In the genomic region with DNA sequence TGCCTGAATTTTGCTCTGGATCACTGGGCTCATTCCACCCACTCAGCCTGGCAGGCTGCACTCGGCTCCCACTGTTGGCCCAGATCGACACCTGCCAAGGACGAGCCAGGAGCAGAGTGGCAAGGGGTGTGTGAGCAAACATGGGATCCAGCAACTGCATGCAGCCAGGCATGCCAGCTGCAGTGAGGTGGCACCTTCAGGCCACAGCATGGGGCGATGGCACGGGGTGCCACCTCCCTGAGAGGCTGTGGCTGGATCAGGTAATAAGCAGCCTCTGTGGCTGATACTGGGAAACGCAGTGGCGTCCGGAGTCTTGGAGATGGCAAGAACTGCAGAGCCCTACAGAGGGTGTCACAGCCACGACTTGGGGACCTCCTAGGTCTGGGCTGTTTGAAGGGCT, we compare ENCODE assay signal across 29 cellular contexts.
DNase-seq lines count a peak whose midpoint lies in the region; ATAC-seq, FAIRE-seq and TF ChIP-seq lines count a peak whose summit lies in the region.
"Had no signal": no experiment of that assay in that cellular context is flagged by ENCODE, and none has a peak within 500 bp of the region (broad histone marks: within the 10 kb centered on the region; RNA-seq: fewer than 3 reads in every experiment).

No MANE protein-coding gene starts in this region.

- ATAC-seq in right lobe of liver (peak in 3 of 4 donors; percentile 40 to 65 (median 59)), HepG2 (no peak), gastroesophageal sphincter (peak; percentile 25), WTC11 (no peak), gastrocnemius medialis (no peak)
- ATAC-seq: foreskin keratinocyte, pancreas had no signal

- TF ChIP-seq POLR2A in right lobe of liver (IDR thresholded peaks at IDR 0.05), result no peak
- no peak for TF ChIP-seq POLR2A in HepG2 (IDR thresholded peaks at IDR 0.05; ENCODE audit: insufficient read depth in 1 of 2, low read depth in 2 of 2, low read length in 2 of 2)
- no peak for TF ChIP-seq POLR2A in gastroesophageal sphincter (IDR thresholded peaks at IDR 0.05)
- no peak for TF ChIP-seq POLR2A in gastrocnemius medialis (IDR thresholded peaks at IDR 0.05)
- no peak for TF ChIP-seq POLR2A in erythroblast (IDR thresholded peaks at IDR 0.05; ENCODE audit: low read length)

- TF ChIP-seq CTCF in right lobe of liver (IDR thresholded peaks at IDR 0.05) (no peak), HepG2 (CRISPR knock-in tag; IDR thresholded peaks at IDR 0.05) (no peak), gastroesophageal sphincter (IDR thresholded peaks at IDR 0.05) (no peak), WTC11 (IDR thresholded peaks at IDR 0.05) (no peak), mesothelial cell of epicardium (IDR thresholded peaks at IDR 0.05; ENCODE audit: unreplicated experiment) (no peak), gastrocnemius medialis (IDR thresholded peaks at IDR 0.05 in 4 of 5, conservative IDR thresholded peaks at IDR 0.05 in 1 of 5) (no peak)

- no peak overlapping the region for H4K91ac ChIP-seq in neuronal stem cell (ENCODE audit: low read depth, low read length, poor library complexity)

- H3K36me3 Mint-ChIP-seq in WTC11 (no peaks in the 10 kb centered on the region), mesothelial cell of epicardium (no peaks in the 10 kb centered on the region)

- CTCF ChIA-PET in HepG2 (lab: Yijun Ruan, JAX; ENCODE audit: low intra/inter-chr PET ratio, low total read pairs) (no interaction called here), WTC11 (lab: Charles Lee) (no interaction called here)

- 42% methylated on average over 3 of the region's 9 CpGs for WGBS in right lobe of liver (ENCODE audit: insufficient coverage, low coverage, low lambda C conversion rate, missing lambda C conversion rate)
- WGBS in HepG2 (ENCODE audit: low lambda C conversion rate), result 5% methylated on average over 3 of the region's 9 CpGs
- 80 to 83% methylated on average over 1 to 4 of the region's 9 CpGs for WGBS in gastroesophageal sphincter (ENCODE audit: low coverage in 1 of 2), 2 donors
- no CpG with 5 or more reads among the region's 9 CpGs for WGBS in neuronal stem cell (ENCODE audit: extremely low coverage in 2 of 2, insufficient read length in 2 of 2, insufficient replicate concordance in 1 of 2), 2 donors

- H3K27me3 ChIP-seq in right lobe of liver (no peaks in the 10 kb centered on the region), HepG2 (ENCODE audit: control insufficient read depth in 1 of 2, insufficient read depth in 2 of 2, low read length in 2 of 2) (no peaks in the 10 kb centered on the region), gastroesophageal sphincter (no peaks in the 10 kb centered on the region), neuronal stem cell (ENCODE audit: control insufficient read depth in 3 of 3, insufficient read depth in 3 of 3, low read depth in 1 of 3, low read length in 3 of 3) (no peaks in the 10 kb centered on the region), gastrocnemius medialis (no peaks in the 10 kb centered on the region)
- H3K27me3 ChIP-seq: BE2C, dorsolateral prefrontal cortex, esophagus squamous epithelium, foreskin keratinocyte, heart right ventricle, pancreas had no signal

- no peaks in the 10 kb centered on the region for H4K20me1 ChIP-seq in HepG2 (ENCODE audit: insufficient read depth, low read length)

- DNase-seq in right lobe of liver (peak in 1 of 3 donors; percentile 27), HepG2 (ENCODE audit: low spot score) (no peak), neuronal stem cell (ENCODE audit: low spot score) (no peak), WTC11 (ENCODE audit: low spot score) (no peak), mesothelial cell of epicardium (ENCODE audit: low spot score in 2 of 2, unreplicated experiment in 2 of 2) (no peak), gastrocnemius medialis (no peak), erythroblast (lab: John Stamatoyannopoulos, UW) (no peak)
- DNase-seq: activated CD4-positive, alpha-beta memory T cell treated with anti-CD3 and anti-CD28 coated beads, Interleukin-2, amount 10 ng/mL, durations not matched to agents 7 days and 5 days; activated CD8-positive, alpha-beta memory T cell treated with anti-CD3 and anti-CD28 coated beads, Interleukin-2, amount 50 U/mL, for 4 hours; activated naive CD4-positive, alpha-beta T cell; BE2C; cerebellar nuclear complex; DMS79; dorsolateral prefrontal cortex; esophagus squamous epithelium; foreskin keratinocyte; NCI-H1694; PC-9; retina; stimulated activated CD4-positive, alpha-beta T cell treated with anti-CD3 and anti-CD28 coated beads, Interleukin-1b, Interleukin-23, amount 100 ng/mL, for 48 hours had no signal

- no TSS peak for BruUV-seq in HepG2 (replicated peaks; lab: Mats Ljungman, UMichigan)

- peak overlapping the region; percentile 61 for H2AK5ac ChIP-seq in neuronal stem cell (ENCODE audit: low read depth, low read length)

- TF ChIP-seq RAD21 in HepG2 (CRISPR knock-in tag; IDR thresholded peaks at IDR 0.05), result no peak

- H3K36me3 ChIP-seq in right lobe of liver (no peaks in the 10 kb centered on the region), HepG2 (replicated peaks in 1 of 2; ENCODE audit: control insufficient read depth in 1 of 2, insufficient read depth in 2 of 2, low read length in 2 of 2) (no peaks in the 10 kb centered on the region), gastroesophageal sphincter (no peaks in the 10 kb centered on the region), neuronal stem cell (replicated peaks in 1 of 2; ENCODE audit: control insufficient read depth in 2 of 2, insufficient read depth in 2 of 2, low read length in 2 of 2) (no peaks in the 10 kb centered on the region), gastrocnemius medialis (no peaks in the 10 kb centered on the region)
- H3K36me3 ChIP-seq: BE2C, esophagus squamous epithelium, heart right ventricle, pancreas, thoracic aorta had no signal

- POLR2A ChIA-PET in HepG2 (lab: Yijun Ruan, JAX) (no interaction called here), WTC11 (lab: Charles Lee) (no interaction called here)

- in situ Hi-C loops in HepG2 (cut with HindIII; ENCODE audit: extremely low pct_ligation_motif_present, low pct_unique_long_range_greater_than_20kb) (no loop called here), gastrocnemius medialis (cut with MboI; ENCODE audit: low sequenced_read_pairs in 4 of 4) (no loop called here)

- H3K27ac ChIP-seq in right lobe of liver (no peak overlapping the region), HepG2 (ENCODE audit: extremely low read length, insufficient read depth, low read length) (no peak overlapping the region), gastroesophageal sphincter (no peak overlapping the region), neuronal stem cell (replicated peaks; ENCODE audit: low read length) (no peak overlapping the region), gastrocnemius medialis (no peak overlapping the region)
- H3K27ac ChIP-seq: dorsolateral prefrontal cortex, esophagus squamous epithelium, foreskin keratinocyte, heart right ventricle, pancreas, PC-9, thoracic aorta had no signal

- no peak overlapping the region for H2BK5ac ChIP-seq in neuronal stem cell (ENCODE audit: low read length)

- no peak overlapping the region for H4K8ac ChIP-seq in neuronal stem cell (ENCODE audit: low read depth, low read length)

- H2AFZ ChIP-seq in HepG2 (ENCODE audit: low read length) (no peak overlapping the region), neuronal stem cell (ENCODE audit: low read length) (no peak overlapping the region)
- H2AFZ ChIP-seq: PC-9 had no signal

- H3K9me3 Mint-ChIP-seq in WTC11 (no peaks in the 10 kb centered on the region), mesothelial cell of epicardium (no peaks in the 10 kb centered on the region)
- H3K9me3 Mint-ChIP-seq: activated CD4-positive, alpha-beta memory T cell treated with anti-CD3 and anti-CD28 coated beads, Interleukin-2, amount 10 ng/mL, durations not matched to agents 7 days and 5 days had no signal

- intact Hi-C loops in right lobe of liver (cut with DNase I), result no loop called here
- intact Hi-C loops in HepG2 (cut with micrococcal nuclease; ENCODE audit: unreplicated experiment), result no loop called here
- intact Hi-C loops in gastrocnemius medialis (cut with DNase I; ENCODE audit: low total_unique reads), result no loop called here

- no peaks in the 10 kb centered on the region for H3K9me3 ChIP-seq in right lobe of liver
- H3K9me3 ChIP-seq in HepG2 (ENCODE audit: low read length), result no peaks in the 10 kb centered on the region
- no peaks in the 10 kb centered on the region for H3K9me3 ChIP-seq in gastroesophageal sphincter
- H3K9me3 ChIP-seq in neuronal stem cell (replicated peaks in 1 of 2; ENCODE audit: control insufficient read depth in 2 of 2, insufficient read depth in 1 of 2, low read depth in 1 of 2, low read length in 2 of 2), result peaks cover 0 to 2% of the 10 kb centered on the region in 2 donors
- H3K9me3 ChIP-seq in gastrocnemius medialis, result no peaks in the 10 kb centered on the region
- H3K9me3 ChIP-seq: BE2C, esophagus squamous epithelium, pancreas, thoracic aorta had no signal

- H3K4me1 Mint-ChIP-seq in WTC11, result no peaks in the 10 kb centered on the region
- H3K4me1 Mint-ChIP-seq in mesothelial cell of epicardium, result no peaks in the 10 kb centered on the region
- H3K4me1 Mint-ChIP-seq: activated CD4-positive, alpha-beta memory T cell treated with anti-CD3 and anti-CD28 coated beads, Interleukin-2, amount 10 ng/mL, durations not matched to agents 7 days and 5 days had no signal

- H3K23ac ChIP-seq in neuronal stem cell (ENCODE audit: low read depth, low read length, poor library complexity), result no peak overlapping the region

- no peaks in the 10 kb centered on the region for H3K79me2 ChIP-seq in HepG2 (ENCODE audit: insufficient read depth, low read length)

- H2BK15ac ChIP-seq in neuronal stem cell (ENCODE audit: low read length), result no peak overlapping the region

- H3K14ac ChIP-seq in neuronal stem cell (ENCODE audit: low read length), result peak overlapping the region; percentile 44

- H3K18ac ChIP-seq in neuronal stem cell (ENCODE audit: low read length), result peak overlapping the region; percentile 51

- H3K4me2 ChIP-seq in HepG2 (ENCODE audit: low read depth, low read length) (no peak overlapping the region), neuronal stem cell (ENCODE audit: insufficient read depth, low read length, poor library complexity, severe bottlenecking) (no peak overlapping the region)
- H3K4me2 ChIP-seq: PC-9 had no signal

- H2BK120ac ChIP-seq in neuronal stem cell (ENCODE audit: low read depth, low read length), result no peak overlapping the region

- TF ChIP-seq EP300 in HepG2 (IDR thresholded peaks at IDR 0.05; ENCODE audit: low read depth in 2 of 2, low read length in 2 of 2), result no peak
- TF ChIP-seq EP300 in HepG2 (CRISPR knock-in tag; IDR thresholded peaks at IDR 0.05; ENCODE audit: borderline replicate concordance), result no peak
- TF ChIP-seq EP300 in gastroesophageal sphincter (IDR thresholded peaks at IDR 0.05), result no peak

- no peak for FAIRE-seq in HepG2 (lab: Jason Lieb, UNC)
- FAIRE-seq: endometrium, G401.6, kidney, pancreas had no signal

- H3K4me1 ChIP-seq in right lobe of liver (no peaks in the 10 kb centered on the region), HepG2 (ENCODE audit: insufficient read depth, low read length) (peaks cover 5% of the 10 kb centered on the region; the same call in 1 of the 2 replicates), gastroesophageal sphincter (no peaks in the 10 kb centered on the region), neuronal stem cell (ENCODE audit: control insufficient read depth in 2 of 2, insufficient read depth in 1 of 2, low read depth in 1 of 2, low read length in 2 of 2) (peaks cover 0 to 4% of the 10 kb centered on the region in 2 donors), gastrocnemius medialis (no peaks in the 10 kb centered on the region)
- H3K4me1 ChIP-seq: BE2C, esophagus squamous epithelium, foreskin keratinocyte, pancreas had no signal

- H3K27me3 Mint-ChIP-seq in WTC11 (ENCODE audit: low read depth) (no peaks in the 10 kb centered on the region), mesothelial cell of epicardium (ENCODE audit: low read depth) (no peaks in the 10 kb centered on the region)
- H3K27me3 Mint-ChIP-seq: activated CD4-positive, alpha-beta memory T cell treated with anti-CD3 and anti-CD28 coated beads, Interleukin-2, amount 10 ng/mL, durations not matched to agents 7 days and 5 days; stimulated activated naive CD8-positive, alpha-beta T cell treated with anti-CD3 and anti-CD28 coated beads, Interleukin-15, Interleukin-2, amounts not matched to agents 100 ng/mL and 50 ng/mL, for 24 hours had no signal

- H3K4me3 ChIP-seq in right lobe of liver, result no peak overlapping the region
- H3K4me3 ChIP-seq in HepG2 (replicated peaks in 1 of 3; ENCODE audit: insufficient read depth in 1 of 3, low read depth in 2 of 3, low read length in 3 of 3), result no peak overlapping the region
- no peak overlapping the region for H3K4me3 ChIP-seq in gastroesophageal sphincter
- H3K4me3 ChIP-seq in neuronal stem cell (ENCODE audit: low read length in 2 of 2), result peak overlapping the region in 1 of 2 donors; percentile 56
- H3K4me3 ChIP-seq in gastrocnemius medialis, result no peak overlapping the region
- H3K4me3 ChIP-seq: dorsolateral prefrontal cortex, esophagus squamous epithelium, heart right ventricle, pancreas, PC-9, thoracic aorta had no signal

- H3K27ac Mint-ChIP-seq in WTC11 (no peak overlapping the region), mesothelial cell of epicardium (no peak overlapping the region)
- H3K27ac Mint-ChIP-seq: activated CD4-positive, alpha-beta memory T cell treated with anti-CD3 and anti-CD28 coated beads, Interleukin-2, amount 10 ng/mL, durations not matched to agents 7 days and 5 days; stimulated activated naive CD8-positive, alpha-beta T cell treated with anti-CD3 and anti-CD28 coated beads, Interleukin-15, Interleukin-2, amounts not matched to agents 100 ng/mL and 50 ng/mL, for 24 hours had no signal

- H2BK12ac ChIP-seq in neuronal stem cell (ENCODE audit: low read length), result no peak overlapping the region

- H3K4me3 Mint-ChIP-seq in WTC11 (no peak overlapping the region), mesothelial cell of epicardium (no peak overlapping the region)
- H3K4me3 Mint-ChIP-seq: activated CD4-positive, alpha-beta memory T cell treated with anti-CD3 and anti-CD28 coated beads, Interleukin-2, amount 10 ng/mL, durations not matched to agents 7 days and 5 days; neural crest cell; stimulated activated naive CD8-positive, alpha-beta T cell treated with anti-CD3 and anti-CD28 coated beads, Interleukin-15, Interleukin-2, amounts not matched to agents 100 ng/mL and 50 ng/mL, for 24 hours had no signal

- no peak overlapping the region for H3K4ac ChIP-seq in neuronal stem cell (ENCODE audit: low read length)

- no peaks in the 10 kb centered on the region for H3K79me1 ChIP-seq in neuronal stem cell (ENCODE audit: low read depth, low read length)

- H3K9ac ChIP-seq in HepG2 (ENCODE audit: insufficient read depth, low read depth, low read length), result no peak overlapping the region
- H3K9ac ChIP-seq in neuronal stem cell (ENCODE audit: low read depth, low read length, poor library complexity), result no peak overlapping the region

Comparison
In these comparisons a context has a peak if more than half of its experiments do, and no peak if none do; other contexts are left out.
1. ATAC-seq: peak in right lobe of liver (3 of 4) and gastroesophageal sphincter (single experiment); none in HepG2 (single experiment), WTC11 (single experiment) and gastrocnemius medialis (0 of 2).